ENCODE assay signal across 16 cellular contexts in genomic region chr14:104348741-104349140, GRCh38.
DNase-seq lines count a peak whose midpoint lies in the region; TF ChIP-seq lines count a peak whose summit lies in the region.
"Had no signal": no experiment of that assay in that cellular context is flagged by ENCODE, and none has a peak within 500 bp of the region (broad histone marks: within the 10 kb centered on the region; RNA-seq: fewer than 3 reads in every experiment).

No MANE protein-coding gene starts in this region.

- no peak overlapping the region for H2BK5ac ChIP-seq in H9 (ENCODE audit: insufficient read length, low read length)

- H3K23me2 ChIP-seq in H9 (ENCODE audit: insufficient read length, low read depth, low read length, poor library complexity, severe bottlenecking): no peaks in the 10 kb centered on the region

- H3K9ac ChIP-seq in H9 (ENCODE audit: extremely low read depth, insufficient read length, low read length): no peak overlapping the region
- no peak overlapping the region for H3K9ac ChIP-seq in endodermal cell (ENCODE audit: extremely low read depth, low read length, poor library complexity, severe bottlenecking)
- H3K9ac ChIP-seq: BLaER1 had no signal

- no peak overlapping the region for H3K23ac ChIP-seq in H9 (ENCODE audit: insufficient read length, low read depth, low read length)

- H3K79me2 ChIP-seq in H9 (ENCODE audit: insufficient read depth, low read length): no peaks in the 10 kb centered on the region

- H3K27me3 Mint-ChIP-seq in H9 (ENCODE audit: low read depth) (peaks cover 11% of the 10 kb centered on the region), endodermal cell (ENCODE audit: insufficient read depth) (no peaks in the 10 kb centered on the region), chondrocyte (ENCODE audit: low read depth) (peaks cover 20% of the 10 kb centered on the region)
- peaks cover 2% of the 10 kb centered on the region for H3K27me3 Mint-ChIP-seq in activated T-helper 1 cell treated with anti-CD3 and anti-CD28 coated beads, Interleukin-12 subunit alpha, Interleukin-12 subunit beta, Interleukin-2, Interleukin-4 antibody, amounts not matched to agents 30 ng/mL and 10 ng/mL and 1 ng/mL, durations not matched to agents 14 hours and 24 hours and 36 hours (ENCODE audit: insufficient read depth)

- H2BK20ac ChIP-seq in H9 (ENCODE audit: low read depth, low read length, poor library complexity, severe bottlenecking): no peak overlapping the region

- H2AFZ ChIP-seq in H9 (ENCODE audit: low read length): no peak overlapping the region

- H3K4me1 Mint-ChIP-seq in H9: peaks cover 3% of the 10 kb centered on the region in 2 experiments; a peak in 3 of 4 replicates
- H3K4me1 Mint-ChIP-seq in endodermal cell: no peaks in the 10 kb centered on the region
- H3K4me1 Mint-ChIP-seq in activated T-helper 1 cell treated with anti-CD3 and anti-CD28 coated beads, Interleukin-12 subunit alpha, Interleukin-12 subunit beta, Interleukin-2, Interleukin-4 antibody, amounts not matched to agents 30 ng/mL and 10 ng/mL and 1 ng/mL, durations not matched to agents 14 hours and 24 hours and 36 hours (ENCODE audit: low read depth): no peaks in the 10 kb centered on the region
- H3K4me1 Mint-ChIP-seq in chondrocyte (ENCODE audit: low read depth): no peaks in the 10 kb centered on the region
- H3K4me1 Mint-ChIP-seq: CD14-positive monocyte had no signal

- no peak for TF ChIP-seq CTCF in H9 (conservative IDR thresholded peaks at IDR 0.05)
- TF ChIP-seq CTCF in endodermal cell (conservative IDR thresholded peaks at IDR 0.05): no peak
- TF ChIP-seq CTCF in sigmoid colon (IDR thresholded peaks at IDR 0.05): no peak
- TF ChIP-seq CTCF in chondrocyte (IDR thresholded peaks at IDR 0.05): no peak

- H3K27ac Mint-ChIP-seq in H9 (no peak overlapping the region), endodermal cell (no peak overlapping the region), chondrocyte (ENCODE audit: unreplicated experiment) (no peak overlapping the region)
- H3K27ac Mint-ChIP-seq in activated T-helper 1 cell treated with anti-CD3 and anti-CD28 coated beads, Interleukin-12 subunit alpha, Interleukin-12 subunit beta, Interleukin-2, Interleukin-4 antibody, amounts not matched to agents 30 ng/mL and 10 ng/mL and 1 ng/mL, durations not matched to agents 14 hours and 24 hours and 36 hours: no peak overlapping the region

- H3K4me3 Mint-ChIP-seq in H9 (no peak overlapping the region), endodermal cell (no peak overlapping the region), chondrocyte (ENCODE audit: unreplicated experiment) (no peak overlapping the region)
- no peak overlapping the region for H3K4me3 Mint-ChIP-seq in activated T-helper 1 cell treated with anti-CD3 and anti-CD28 coated beads, Interleukin-12 subunit alpha, Interleukin-12 subunit beta, Interleukin-2, Interleukin-4 antibody, amounts not matched to agents 30 ng/mL and 10 ng/mL and 1 ng/mL, durations not matched to agents 14 hours and 24 hours and 36 hours
- H3K4me3 Mint-ChIP-seq: CD14-positive monocyte; CD4-positive, alpha-beta memory T cell had no signal

- no peak overlapping the region for H3K27ac ChIP-seq in H9 (ENCODE audit: insufficient read length, low read depth, low read length)
- H3K27ac ChIP-seq in endodermal cell (ENCODE audit: low read depth, low read length): no peak overlapping the region
- no peak overlapping the region for H3K27ac ChIP-seq in sigmoid colon
- H3K27ac ChIP-seq: BLaER1 had no signal

- no peak overlapping the region for H3K4me2 ChIP-seq in H9 (ENCODE audit: insufficient read depth, insufficient read length, low read length)
- H3K4me2 ChIP-seq: BLaER1 had no signal

- no peak overlapping the region for H3K14ac ChIP-seq in H9 (ENCODE audit: insufficient read depth, low read length)

- H4K20me1 ChIP-seq in H9 (ENCODE audit: control insufficient read depth, insufficient read depth, insufficient read length): peaks cover 3% of the 10 kb centered on the region
- H4K20me1 ChIP-seq: BLaER1 had no signal

- no peaks in the 10 kb centered on the region for H3K36me3 ChIP-seq in endodermal cell (ENCODE audit: control insufficient read depth, insufficient read depth, low read length)
- no peaks in the 10 kb centered on the region for H3K36me3 ChIP-seq in sigmoid colon
- H3K36me3 ChIP-seq: BLaER1 had no signal

- no peak overlapping the region for H3K4me3 ChIP-seq in endodermal cell (ENCODE audit: low read length)
- H3K4me3 ChIP-seq in sigmoid colon: no peak overlapping the region
- H3K4me3 ChIP-seq: BLaER1 had no signal

- no peak overlapping the region for H3K18ac ChIP-seq in H9 (ENCODE audit: insufficient read length, low read depth, low read length)

- no peaks in the 10 kb centered on the region for H3K79me1 ChIP-seq in H9 (ENCODE audit: insufficient read depth, low read depth, low read length, poor library complexity, severe bottlenecking)

- H2AK5ac ChIP-seq in H9 (ENCODE audit: insufficient read length, low read length): no peak overlapping the region

- H3K9me3 ChIP-seq in H9 (ENCODE audit: control insufficient read depth, low read depth, low read length) (no peaks in the 10 kb centered on the region), endodermal cell (ENCODE audit: control insufficient read depth, low read length) (no peaks in the 10 kb centered on the region), sigmoid colon (peaks cover 0 to 6% (median 0%) of the 10 kb centered on the region in 4 donors)
- H3K9me3 ChIP-seq: BLaER1 had no signal

- H3K4me1 ChIP-seq in H9 (ENCODE audit: insufficient read depth, low read length): no peaks in the 10 kb centered on the region
- H3K4me1 ChIP-seq in endodermal cell (ENCODE audit: control insufficient read depth, insufficient read depth, low read length): no peaks in the 10 kb centered on the region
- H3K4me1 ChIP-seq in sigmoid colon: peaks cover 0 to 12% (median 11%) of the 10 kb centered on the region in 4 donors

- H3K27me3 ChIP-seq in H9 (ENCODE audit: insufficient read depth, low read length): no peaks in the 10 kb centered on the region
- H3K27me3 ChIP-seq in endodermal cell (ENCODE audit: control insufficient read depth, insufficient read depth, low read length, poor library complexity, severe bottlenecking): no peaks in the 10 kb centered on the region
- peaks cover 0 to 7% (median 7%) of the 10 kb centered on the region in 3 donors for H3K27me3 ChIP-seq in sigmoid colon
- H3K27me3 ChIP-seq: BLaER1 had no signal

- no peak overlapping the region for H2BK15ac ChIP-seq in H9 (ENCODE audit: low read depth, low read length)

- H3K4ac ChIP-seq in H9 (ENCODE audit: low read depth, low read length): no peak overlapping the region

- no peak for TF ChIP-seq EP300 in sigmoid colon (IDR thresholded peaks at IDR 0.05)

- intact Hi-C loops in sigmoid colon (cut with DNase I): no loop called here
- intact Hi-C loops in activated T-helper 1 cell treated with anti-CD3 and anti-CD28 coated beads, Interleukin-12 subunit alpha, Interleukin-12 subunit beta, Interleukin-2, Interleukin-4 antibody, amounts not matched to agents 30 ng/mL and 10 ng/mL and 1 ng/mL, durations not matched to agents 14 hours and 24 hours and 36 hours (cut with micrococcal nuclease): no loop called here

- H3T11ph ChIP-seq in H9 (ENCODE audit: low read length): no peak overlapping the region

- no peak overlapping the region for H4K8ac ChIP-seq in H9 (replicated peaks; ENCODE audit: insufficient read length, low read depth, low read length)

- no peaks in the 10 kb centered on the region for H3K36me3 Mint-ChIP-seq in H9 (ENCODE audit: insufficient read depth in 1 of 3, low read depth in 3 of 3)
- H3K36me3 Mint-ChIP-seq in endodermal cell (ENCODE audit: low read depth): no peaks in the 10 kb centered on the region
- H3K36me3 Mint-ChIP-seq in activated T-helper 1 cell treated with anti-CD3 and anti-CD28 coated beads, Interleukin-12 subunit alpha, Interleukin-12 subunit beta, Interleukin-2, Interleukin-4 antibody, amounts not matched to agents 30 ng/mL and 10 ng/mL and 1 ng/mL, durations not matched to agents 14 hours and 24 hours and 36 hours (ENCODE audit: low read depth): no peaks in the 10 kb centered on the region
- H3K36me3 Mint-ChIP-seq in chondrocyte (ENCODE audit: low read depth): no peaks in the 10 kb centered on the region
- H3K36me3 Mint-ChIP-seq: CD14-positive monocyte; CD4-positive, alpha-beta memory T cell had no signal

- DNase-seq in activated T-cell treated with anti-CD3 and anti-CD28 coated beads, Interleukin-2, amount 50 U/mL, for 1 hour: peak; percentile 2
- no peak for DNase-seq in activated T-cell treated with anti-CD3 and anti-CD28 coated beads for 4 hours
- peak; percentile 12 for DNase-seq in H9
- peak; percentile 15 for DNase-seq in endodermal cell
- peak; percentile 53 for DNase-seq in sigmoid colon
- DNase-seq in activated T-helper 1 cell treated with anti-CD3 and anti-CD28 coated beads, Interleukin-12 subunit alpha, Interleukin-12 subunit beta, Interleukin-2, Interleukin-4 antibody, amounts not matched to agents 30 ng/mL and 10 ng/mL and 1 ng/mL, durations not matched to agents 14 hours and 24 hours and 36 hours (ENCODE audit: low spot score): no peak
- DNase-seq in chondrocyte (ENCODE audit: low spot score): no peak
- no peak for DNase-seq in SK-N-DZ (ENCODE audit: low spot score)
- DNase-seq: 8988T; CD4-positive, alpha-beta memory T cell; DMS153; DMS79; GF-D8; GOT3 had no signal

- H3K9me3 Mint-ChIP-seq in H9 (peaks cover 0 to 4% of the 10 kb centered on the region in 2 experiments; a peak in 2 of 5 replicates), endodermal cell (no peaks in the 10 kb centered on the region), chondrocyte (ENCODE audit: low read depth) (peaks cover 6% of the 10 kb centered on the region)
- H3K9me3 Mint-ChIP-seq in activated T-helper 1 cell treated with anti-CD3 and anti-CD28 coated beads, Interleukin-12 subunit alpha, Interleukin-12 subunit beta, Interleukin-2, Interleukin-4 antibody, amounts not matched to agents 30 ng/mL and 10 ng/mL and 1 ng/mL, durations not matched to agents 14 hours and 24 hours and 36 hours: no peaks in the 10 kb centered on the region

- no peak overlapping the region for H4K91ac ChIP-seq in H9 (ENCODE audit: insufficient read length, low read depth, low read length)

- WGBS in H9 (ENCODE audit: extremely low coverage, insufficient read length, low lambda C conversion rate): no CpG with 5 or more reads among the region's 5 CpGs
- WGBS in endodermal cell (ENCODE audit: insufficient coverage in 1 of 2, insufficient read length in 1 of 2), 2 experiments: 86 to 98% methylated on average over 5 of the region's 5 CpGs
- WGBS in sigmoid colon, 2 donors: 71 to 80% methylated on average over 5 of the region's 5 CpGs

- H4K5ac ChIP-seq in H9 (ENCODE audit: insufficient read length, low read depth, low read length): no peak overlapping the region

- no peak for TF ChIP-seq POLR2A in sigmoid colon (IDR thresholded peaks at IDR 0.05)

- H2BK12ac ChIP-seq in H9 (ENCODE audit: insufficient read length, low read depth, low read length): no peak overlapping the region

- no peak overlapping the region for H3K56ac ChIP-seq in H9 (ENCODE audit: insufficient read length, low read depth, low read length)

- H2BK120ac ChIP-seq in H9 (ENCODE audit: low read depth, low read length, poor library complexity, severe bottlenecking): no peak overlapping the region

Comparison
In these comparisons a context has a peak if more than half of its experiments do, and no peak if none do; other contexts are left out.
1. DNase-seq: peak in activated T-cell treated with anti-CD3 and anti-CD28 coated beads, Interleukin-2, amount 50 U/mL, for 1 hour (single experiment), H9 (single experiment), endodermal cell (single experiment) and sigmoid colon (single experiment); none in activated T-cell treated with anti-CD3 and anti-CD28 coated beads for 4 hours (single experiment), activated T-helper 1 cell treated with anti-CD3 and anti-CD28 coated beads, Interleukin-12 subunit alpha, Interleukin-12 subunit beta, Interleukin-2, Interleukin-4 antibody, amounts not matched to agents 30 ng/mL and 10 ng/mL and 1 ng/mL, durations not matched to agents 14 hours and 24 hours and 36 hours (single experiment), chondrocyte (single experiment) and SK-N-DZ (single experiment).